10 cellular contexts compared by ENCODE assay signal in genomic region chr2:174778479-174778962, GRCh38. TPM values are rescaled to one million over a fixed set of nuclear protein-coding genes. Genes with fewer than 3 reads are reported as not detected.
DNase-seq lines count a peak whose midpoint lies in the region; ATAC-seq and TF ChIP-seq lines count a peak whose summit lies in the region.
"Had no signal": no experiment of that assay in that cellular context is flagged by ENCODE, and none has a peak within 500 bp of the region (broad histone marks: within the 10 kb centered on the region; RNA-seq: fewer than 3 reads in every experiment).

No MANE protein-coding gene starts in this region.

- peaks cover 45% of the 10 kb centered on the region for H3K4me1 Mint-ChIP-seq in activated naive CD4-positive, alpha-beta T cell treated with anti-CD3 and anti-CD28 coated beads for 36 hours (ENCODE audit: low read depth)

- H3K9me3 ChIP-seq in SJSA1 (replicated peaks) (no peaks in the 10 kb centered on the region), right atrium auricular region (no peaks in the 10 kb centered on the region)

- no peak overlapping the region for H3K4me3 ChIP-seq in SJSA1
- H3K4me3 ChIP-seq in right atrium auricular region = no peak overlapping the region

- H3K27me3 Mint-ChIP-seq in activated naive CD4-positive, alpha-beta T cell treated with anti-CD3 and anti-CD28 coated beads for 36 hours (ENCODE audit: low read depth) = no peaks in the 10 kb centered on the region

- CTCF ChIA-PET in activated naive CD4-positive, alpha-beta T cell treated with anti-CD3 and anti-CD28 coated beads for 36 hours (lab: Charles Lee) = interaction anchor here (1.1 kb wide), 1 partner anchor 29 kb away, joined by 4 read pairs; no protein-coding TSS in a partner anchor

- H3K27me3 ChIP-seq in SJSA1 (replicated peaks) (no peaks in the 10 kb centered on the region), right atrium auricular region (no peaks in the 10 kb centered on the region)

- H3K4me1 ChIP-seq in SJSA1 (replicated peaks) = peaks cover 32% of the 10 kb centered on the region
- peaks cover 0 to 14% of the 10 kb centered on the region in 2 donors for H3K4me1 ChIP-seq in right atrium auricular region

- no peak for ATAC-seq in GM21737 (IDR thresholded peaks at IDR 0.05; ENCODE audit: unreplicated experiment)

- no peaks in the 10 kb centered on the region for H3K36me3 ChIP-seq in SJSA1
- H3K36me3 ChIP-seq in right atrium auricular region = no peaks in the 10 kb centered on the region

- H3K4me3 Mint-ChIP-seq in activated naive CD4-positive, alpha-beta T cell treated with anti-CD3 and anti-CD28 coated beads for 36 hours = no peak overlapping the region

- no peaks in the 10 kb centered on the region for H3K9me3 Mint-ChIP-seq in activated naive CD4-positive, alpha-beta T cell treated with anti-CD3 and anti-CD28 coated beads for 36 hours

- H3K27ac Mint-ChIP-seq in activated naive CD4-positive, alpha-beta T cell treated with anti-CD3 and anti-CD28 coated beads for 36 hours = peak overlapping the region; percentile 70

- intact Hi-C loops in activated naive CD4-positive, alpha-beta T cell treated with anti-CD3 and anti-CD28 coated beads for 36 hours (cut with micrococcal nuclease) = loop anchor here (1.0 to 10.0 kb wide), 7 partner anchors 16 to 402 kb away; partner anchors contain the start of genes ATF2, ATP5MC3 and GPR155

- no peaks in the 10 kb centered on the region for H3K36me3 Mint-ChIP-seq in activated naive CD4-positive, alpha-beta T cell treated with anti-CD3 and anti-CD28 coated beads for 36 hours (ENCODE audit: low read depth)

- TF ChIP-seq CTCF in right atrium auricular region (IDR thresholded peaks at IDR 0.05) = no peak

- DNase-seq in DMS153 (lab: John Stamatoyannopoulos, UW) = peak; percentile 10
- no peak for DNase-seq in DMS153 treated with DMSO at 0.1 percent for 48 hours (lab: John Stamatoyannopoulos, UW; ENCODE audit: unreplicated experiment)
- DNase-seq in SJSA1 (ENCODE audit: low read depth in 1 of 2, low spot score in 2 of 2) = peak; percentile 55 to 63
- DNase-seq in activated naive CD4-positive, alpha-beta T cell treated with anti-CD3 and anti-CD28 coated beads for 36 hours = peak; percentile 92
- DNase-seq in right atrium auricular region (ENCODE audit: low spot score) = peak; percentile 70
- peak; percentile 68 for DNase-seq in stimulated activated CD4-positive, alpha-beta T cell treated with anti-CD3 and anti-CD28 coated beads, Interleukin-4, amount 100 ng/mL, for 24 hours
- no peak for DNase-seq in DMS79 (lab: John Stamatoyannopoulos, UW)

- peak overlapping the region; percentile 65 for H3K27ac ChIP-seq in SJSA1
- H3K27ac ChIP-seq in right atrium auricular region = peak overlapping the region in 1 of 2 donors; percentile 17
- H3K27ac ChIP-seq: 22Rv1, epithelial cell of prostate had no signal

RNA-seq across cellular contexts. Expression of gene CHRNA1, which starts 14.2 kb away (rescaled TPM):
- 0.16 TPM in 1 of 2 replicates, not detected in the other for total RNA-seq in SJSA1 (2014; rRNA removed; shearing (Covaris generic))
- not detected for total RNA-seq in activated naive CD4-positive, alpha-beta T cell treated with anti-CD3 and anti-CD28 coated beads for 36 hours
- total RNA-seq in right atrium auricular region = under 1 TPM in 1 of 2 donors, not detected in 1; 0.43 TPM

Comparison
In these comparisons a context has a peak if more than half of its experiments do, and no peak if none do; other contexts are left out.
1. DNase-seq: peak in DMS153 (single experiment), SJSA1 (2 of 2), activated naive CD4-positive, alpha-beta T cell treated with anti-CD3 and anti-CD28 coated beads for 36 hours (single experiment), right atrium auricular region (single experiment) and stimulated activated CD4-positive, alpha-beta T cell treated with anti-CD3 and anti-CD28 coated beads, Interleukin-4, amount 100 ng/mL, for 24 hours (single experiment); none in DMS153 treated with DMSO at 0.1 percent for 48 hours (single experiment) and DMS79 (single experiment).